Comparison of ENCODE assay signal across 23 cellular contexts in the genomic region with DNA sequence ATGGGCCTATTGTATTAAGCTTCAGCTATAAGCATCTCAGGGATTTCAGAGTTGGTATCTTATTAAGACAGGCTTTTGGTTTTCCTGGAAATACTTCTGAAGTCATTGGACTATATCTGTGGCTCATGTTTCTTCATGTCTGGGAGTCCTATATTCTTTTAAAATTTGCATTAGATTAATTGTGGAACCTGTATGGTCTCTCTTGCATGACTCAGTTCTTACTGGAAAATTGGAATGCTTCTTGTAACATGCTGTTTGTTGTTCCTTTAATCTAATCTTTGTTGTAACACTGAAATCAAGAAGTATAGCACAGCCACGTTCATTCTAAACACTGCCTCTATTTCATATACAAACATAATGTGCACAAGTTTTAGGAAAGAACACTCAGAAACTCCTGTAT.
"Had no signal": no experiment of that assay in that cellular context is flagged by ENCODE, and none has a peak within 500 bp of the region (broad histone marks: within the 10 kb centered on the region; RNA-seq: fewer than 3 reads in every experiment).

No MANE protein-coding gene starts in this region.

- ATAC-seq: activated CD4-positive, CD25-positive, alpha-beta regulatory T cell treated with anti-CD3 and anti-CD28 coated beads, Interleukin-2, amount 50 U/mL, for 24 hours; activated CD8-positive, alpha-beta memory T cell treated with anti-CD3 and anti-CD28 coated beads, Interleukin-2, amount 10 ng/mL, durations not matched to agents 7 days and 5 days; activated CD8-positive, alpha-beta T cell treated with anti-CD3 and anti-CD28 coated beads for 36 hours; heart right ventricle; lower lobe of right lung; natural killer cell had no signal

- H3K36me3 ChIP-seq: lower lobe of right lung, prostate gland, right atrium auricular region, spleen, thoracic aorta had no signal

- DNase-seq: activated CD4-positive, alpha-beta T cell treated with anti-CD3 and anti-CD28 coated beads, Interleukin-2, amount 10 ng/mL, durations not matched to agents 7 days and 5 days; activated CD8-positive, alpha-beta memory T cell treated with anti-CD3 and anti-CD28 coated beads, Interleukin-2, amount 10 ng/mL, durations not matched to agents 7 days and 5 days; activated CD8-positive, alpha-beta T cell treated with anti-CD3 and anti-CD28 coated beads for 36 hours; activated effector memory CD4-positive, alpha-beta T cell treated with anti-CD3 and anti-CD28 coated beads, Interleukin-2, amount 50 U/mL, for 16 hours; activated naive CD4-positive, alpha-beta T cell treated with anti-CD3 and anti-CD28 coated beads, Interleukin-2, amount 10 ng/mL, durations not matched to agents 7 days and 5 days; activated T-cell treated with anti-CD3 and anti-CD28 coated beads for 4 hours; anterior cingulate cortex; cerebellar nuclear complex; cortex of kidney; erythroblast; heart right ventricle; kidney; lower lobe of right lung; natural killer cell; spleen; stimulated activated CD4-positive, alpha-beta T cell treated with anti-CD3 and anti-CD28 coated beads, Interleukin-4, amount 100 ng/mL, for 1 hour; stimulated activated naive CD4-positive, alpha-beta T cell treated with Interleukin-2 at 50 U/mL for 16 hours; T1000; upper lobe of left lung had no signal

- H3K27ac ChIP-seq: heart right ventricle, lower lobe of right lung, prostate gland, right atrium auricular region, spleen, thoracic aorta, upper lobe of left lung had no signal

- H3K4me1 ChIP-seq: lower lobe of right lung, prostate gland, right atrium auricular region, spleen had no signal

- H3K27me3 ChIP-seq: heart right ventricle, right atrium auricular region, spleen, upper lobe of left lung had no signal

- FAIRE-seq: kidney had no signal

- H3K4me3 ChIP-seq: heart right ventricle, lower lobe of right lung, prostate gland, right atrium auricular region, spleen, thoracic aorta, upper lobe of left lung had no signal

- H3K9me3 ChIP-seq: heart right ventricle, lower lobe of right lung, prostate gland, right atrium auricular region, spleen, thoracic aorta, upper lobe of left lung had no signal
